9 cellular contexts compared by ENCODE assay signal in the genomic region with DNA sequence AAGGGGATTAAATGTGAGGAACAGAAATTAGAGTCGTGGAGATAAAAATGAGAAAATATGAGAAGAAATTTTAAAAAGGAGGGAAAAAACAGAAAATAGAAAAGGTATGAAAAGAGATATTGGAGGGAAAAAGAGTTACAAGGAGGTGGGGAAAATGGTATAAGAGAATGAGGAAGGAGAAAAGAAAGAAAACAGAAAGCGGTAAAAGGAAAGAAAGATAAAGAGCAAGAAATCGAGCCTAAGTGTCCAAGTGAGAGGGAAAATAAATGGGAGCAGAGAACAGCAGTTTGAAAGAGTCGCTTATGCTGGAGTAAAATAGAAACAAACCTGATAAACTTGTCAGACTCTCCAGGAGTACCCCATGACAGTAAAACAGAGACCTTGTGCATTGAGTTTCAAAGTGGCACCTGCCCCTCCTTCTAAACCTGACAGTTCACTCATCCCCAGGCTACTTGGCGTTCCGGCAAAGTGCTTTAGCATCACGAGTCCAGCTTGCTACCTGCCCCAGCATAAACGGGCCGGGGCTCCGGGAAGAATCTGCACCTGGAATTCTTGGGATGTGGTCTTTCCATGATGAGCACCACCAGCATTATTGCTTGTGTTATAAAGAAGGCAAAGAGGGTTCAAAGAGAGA. TPM values are rescaled to one million over a fixed set of nuclear protein-coding genes. Genes with fewer than 3 reads are reported as not detected.
DNase-seq lines count a peak whose midpoint lies in the region; ATAC-seq and TF ChIP-seq lines count a peak whose summit lies in the region.
"Had no signal": no experiment of that assay in that cellular context is flagged by ENCODE, and none has a peak within 500 bp of the region (broad histone marks: within the 10 kb centered on the region; RNA-seq: fewer than 3 reads in every experiment).

No MANE protein-coding gene starts in this region.

- peak overlapping the region; percentile 72 for H3K4me3 Mint-ChIP-seq in T-helper 2 cell treated with Interferon-gamma antibody and Interleukin-4, amounts not matched to agents 5 μg/mL and 100 μg/mL, for 36 hours

- peak; percentile 4 for DNase-seq in T-helper 2 cell treated with Interferon-gamma antibody and Interleukin-4, amounts not matched to agents 5 μg/mL and 100 μg/mL, for 36 hours (ENCODE audit: low spot score)
- DNase-seq in T-helper 2 cell: no peak
- peak in 1 of 3 donors; percentile 41 for DNase-seq in Peyer's patch
- peak; percentile 14 for DNase-seq in fibroblast of villous mesenchyme (ENCODE audit: low read depth)
- DNase-seq in gastrocnemius medialis: no peak
- no peak for DNase-seq in posterior vena cava (ENCODE audit: low spot score)
- DNase-seq in GM13976 (ENCODE audit: low spot score): no peak
- DNase-seq in NCI-H2171 (lab: John Stamatoyannopoulos, UW): no peak

- H3K4me3 ChIP-seq in Peyer's patch (peak overlapping the region; percentile 32 to 63 (median 44)), fibroblast of villous mesenchyme (ENCODE audit: low read depth, low read length) (peak overlapping the region; percentile 58), gastrocnemius medialis (peak overlapping the region; percentile 63 to 75 (median 70))

- peaks cover 27% of the 10 kb centered on the region for H3K27me3 Mint-ChIP-seq in T-helper 2 cell treated with Interferon-gamma antibody and Interleukin-4, amounts not matched to agents 5 μg/mL and 100 μg/mL, for 36 hours (ENCODE audit: low read depth)

- TF ChIP-seq CTCF in Peyer's patch (IDR thresholded peaks at IDR 0.05): no peak
- no peak for TF ChIP-seq CTCF in fibroblast of villous mesenchyme (IDR thresholded peaks at IDR 0.05; ENCODE audit: insufficient read depth, low read depth, low read length)
- no peak for TF ChIP-seq CTCF in gastrocnemius medialis (IDR thresholded peaks at IDR 0.05 in 4 of 5, conservative IDR thresholded peaks at IDR 0.05 in 1 of 5)
- no peak for TF ChIP-seq CTCF in GM13976 (IDR thresholded peaks at IDR 0.05; ENCODE audit: borderline replicate concordance, control extremely low read depth, extremely low read depth, insufficient read depth, missing control alignments)

- H3K9me3 ChIP-seq in Peyer's patch: no peaks in the 10 kb centered on the region
- H3K9me3 ChIP-seq in gastrocnemius medialis: no peaks in the 10 kb centered on the region

- no peaks in the 10 kb centered on the region for H3K36me3 ChIP-seq in Peyer's patch
- H3K36me3 ChIP-seq in gastrocnemius medialis: no peaks in the 10 kb centered on the region

- no peaks in the 10 kb centered on the region for H3K9me3 Mint-ChIP-seq in T-helper 2 cell treated with Interferon-gamma antibody and Interleukin-4, amounts not matched to agents 5 μg/mL and 100 μg/mL, for 36 hours

- in situ Hi-C loops in gastrocnemius medialis (cut with MboI; ENCODE audit: low sequenced_read_pairs in 4 of 4) (no loop called here), GM13976 (cut with MboI; ENCODE audit: low sequenced_read_pairs, unreplicated experiment) (no loop called here)

- no peak for TF ChIP-seq POLR2A in Peyer's patch (IDR thresholded peaks at IDR 0.05)
- no peak for TF ChIP-seq POLR2A in gastrocnemius medialis (IDR thresholded peaks at IDR 0.05)

- H3K27ac ChIP-seq in Peyer's patch (peak overlapping the region; percentile 3 to 90 (median 58)), gastrocnemius medialis (peak overlapping the region in 2 of 4 donors; percentile 33 to 75)

- intact Hi-C loops in gastrocnemius medialis (cut with DNase I; ENCODE audit: low total_unique reads): no loop called here
- intact Hi-C loops in posterior vena cava (cut with DNase I): loop anchor here in 1 of 2 donors (10.0 kb wide), 1 partner anchor 707 kb away; no protein-coding TSS in a partner anchor

- H3K4me1 ChIP-seq in Peyer's patch (no peaks in the 10 kb centered on the region), gastrocnemius medialis (peaks cover 6 to 7% of the 10 kb centered on the region in 2 donors)

- no peak overlapping the region for H3K27ac Mint-ChIP-seq in T-helper 2 cell treated with Interferon-gamma antibody and Interleukin-4, amounts not matched to agents 5 μg/mL and 100 μg/mL, for 36 hours

- H3K4me1 Mint-ChIP-seq in T-helper 2 cell treated with Interferon-gamma antibody and Interleukin-4, amounts not matched to agents 5 μg/mL and 100 μg/mL, for 36 hours (ENCODE audit: low read depth): peaks cover 9% of the 10 kb centered on the region

- ATAC-seq in gastrocnemius medialis: no peak

- H3K36me3 Mint-ChIP-seq in T-helper 2 cell treated with Interferon-gamma antibody and Interleukin-4, amounts not matched to agents 5 μg/mL and 100 μg/mL, for 36 hours (ENCODE audit: low read depth): no peaks in the 10 kb centered on the region

- H3K27me3 ChIP-seq in Peyer's patch (no peaks in the 10 kb centered on the region), gastrocnemius medialis (peaks cover 0 to 3% (median 0%) of the 10 kb centered on the region in 3 donors)

RNA-seq across cellular contexts. Expression of a gene that starts 0.6 kb away (rescaled TPM):
- 1 to 10 TPM; 1.6 to 4.7 (median 2.3) TPM for total RNA-seq in Peyer's patch
- total RNA-seq in fibroblast of villous mesenchyme: 7.1 and 13.8 TPM in 2 replicates
- total RNA-seq in gastrocnemius medialis: 1 to 10 TPM; 4.6 to 5.7 (median 5.0) TPM
- total RNA-seq in posterior vena cava: 10 to 100 TPM; 25.7 to 27.9 TPM
- total RNA-seq: activated CD8-positive, alpha-beta memory T cell treated with anti-CD3 and anti-CD28 coated beads for 36 hours had no signal

Comparison
In these comparisons a context has a peak if more than half of its experiments do, and no peak if none do; other contexts are left out.
1. DNase-seq: peak in T-helper 2 cell treated with Interferon-gamma antibody and Interleukin-4, amounts not matched to agents 5 μg/mL and 100 μg/mL, for 36 hours (single experiment) and fibroblast of villous mesenchyme (single experiment); none in T-helper 2 cell (0 of 5), gastrocnemius medialis (0 of 2), posterior vena cava (single experiment), GM13976 (single experiment) and NCI-H2171 (single experiment).
2. Peak in every context shown above with its lines, with median percentiles within 50 percentile points of each other: H3K4me3 ChIP-seq.